Comparison of ENCODE assay signal across 8 cellular contexts in genomic region chr20:11890331-11891080, GRCh38. TPM values are rescaled to one million over a fixed set of nuclear protein-coding genes. Genes with fewer than 3 reads are reported as not detected.
DNase-seq lines count a peak whose midpoint lies in the region; ATAC-seq and TF ChIP-seq lines count a peak whose summit lies in the region.

No MANE protein-coding gene starts in this region.

- ATAC-seq in psoas muscle: peak; percentile 91 to 99 (median 96)
- no peak for ATAC-seq in GM21717 (IDR thresholded peaks at IDR 0.05; ENCODE audit: unreplicated experiment)

- in situ Hi-C loops in GM23248 (cut with MboI): no loop called here

- H4K20me1 ChIP-seq in GM23248 (ENCODE audit: insufficient read depth) (no peaks in the 10 kb centered on the region), MM.1S (ENCODE audit: insufficient read depth, low read length) (no peaks in the 10 kb centered on the region)

- H3K9ac ChIP-seq in GM23248 (peak overlapping the region; percentile 78), MM.1S (ENCODE audit: low read length) (peak overlapping the region; percentile 68; the same call in 1 of the 2 replicates)

- H3K4me3 ChIP-seq in GM23248 (peak overlapping the region; percentile 78), MM.1S (ENCODE audit: low read length) (peak overlapping the region; percentile 61), psoas muscle (peak overlapping the region; percentile 82)

- peaks cover 14% of the 10 kb centered on the region for H3F3A ChIP-seq in GM23248 (ENCODE audit: insufficient read depth)
- H3F3A ChIP-seq in MM.1S (ENCODE audit: insufficient read depth, low read length): 0 out of 2 replicates have a peak, but pooled peaks cover 9% of the 10 kb centered on the region

- 0 to 3% methylated on average over 42 to 43 of the region's 70 CpGs for WGBS in GM23248 (ENCODE audit: low coverage in 1 of 2, low lambda C conversion rate in 2 of 2, missing lambda C conversion rate in 2 of 2), 2 experiments
- WGBS in psoas muscle, 3 donors: 0 to 2% (median 1%) methylated on average over 45 to 70 of the region's 70 CpGs

- H3K9me2 ChIP-seq in GM23248 (ENCODE audit: insufficient read depth) (no peaks in the 10 kb centered on the region), MM.1S (replicated peaks; ENCODE audit: insufficient read depth, low read length) (no peaks in the 10 kb centered on the region)

- no peaks in the 10 kb centered on the region for H3K9me3 ChIP-seq in GM23248 (ENCODE audit: low read depth)
- no peaks in the 10 kb centered on the region for H3K9me3 ChIP-seq in MM.1S (replicated peaks; ENCODE audit: insufficient read depth, low read length)
- no peaks in the 10 kb centered on the region for H3K9me3 ChIP-seq in psoas muscle

- H3K79me2 ChIP-seq in GM23248 (ENCODE audit: insufficient read depth) (peaks cover 38% of the 10 kb centered on the region), MM.1S (ENCODE audit: low read length) (peaks cover 28% of the 10 kb centered on the region)

- H3K27ac ChIP-seq in GM23248 (peak overlapping the region; percentile 63), MM.1S (ENCODE audit: low read length) (peak overlapping the region; percentile 62; the same call in 1 of the 2 replicates), psoas muscle (peak overlapping the region; percentile 94)

- H3K36me3 ChIP-seq in GM23248 (ENCODE audit: low read depth) (no peaks in the 10 kb centered on the region), MM.1S (replicated peaks; ENCODE audit: insufficient read depth, low read length) (no peaks in the 10 kb centered on the region), psoas muscle (ENCODE audit: insufficient read depth in 1 of 2, low read depth in 1 of 2) (no peaks in the 10 kb centered on the region)

- peak overlapping the region; percentile 90 for H2AFZ ChIP-seq in GM23248
- H2AFZ ChIP-seq in MM.1S (ENCODE audit: low read length): peak overlapping the region; percentile 78

- H3K4me1 ChIP-seq in GM23248 (ENCODE audit: insufficient read depth) (peaks cover 11% of the 10 kb centered on the region; the same call in 1 of the 2 replicates), MM.1S (ENCODE audit: low read length) (no peaks in the 10 kb centered on the region; the same call in 1 of the 2 replicates), psoas muscle (peaks cover 38% of the 10 kb centered on the region)

- H3K4me2 ChIP-seq in GM23248 (ENCODE audit: unreplicated experiment): peak overlapping the region; percentile 87
- peak overlapping the region; percentile 67 for H3K4me2 ChIP-seq in MM.1S (ENCODE audit: low read depth, low read length)

- H3K27me3 ChIP-seq in GM23248 (replicated peaks; ENCODE audit: insufficient read depth) (no peaks in the 10 kb centered on the region), MM.1S (replicated peaks; ENCODE audit: insufficient read depth, low read length) (no peaks in the 10 kb centered on the region), psoas muscle (ENCODE audit: insufficient read depth in 3 of 3, low read length in 2 of 3) (no peaks in the 10 kb centered on the region)

- no peak for TF ChIP-seq CTCF in MM.1S (IDR thresholded peaks at IDR 0.05; ENCODE audit: low read length)
- no peak for TF ChIP-seq CTCF in psoas muscle (IDR thresholded peaks at IDR 0.05)

- DNase-seq in DMS114 treated with DMSO at 0.1 percent for 48 hours (lab: John Stamatoyannopoulos, UW; ENCODE audit: unreplicated experiment) (peak; percentile 60), GM23248 (peak; percentile 91), MM.1S (peak; percentile 81), SK-N-DZ (ENCODE audit: low spot score) (peak; percentile 93), astrocyte of the hippocampus (ENCODE audit: low read depth, low spot score) (peak; percentile 98), hypothalamus (lab: John Stamatoyannopoulos, UW) (peak; percentile 43 to 97 (median 91)), psoas muscle (peak; percentile 91 to 94)

- intact Hi-C loops in psoas muscle (cut with DNase I): no loop called here

RNA-seq across cellular contexts. Expression of gene BTBD3, which starts 27.2 kb away (rescaled TPM):
- total RNA-seq in GM23248 (2014; rRNA removed; shearing (Covaris generic)): 30.5 and 33.8 TPM in 2 replicates
- 11.4 and 12.5 TPM in 2 replicates for polyA plus RNA-seq in GM23248 (2016; fragmentation: Nextera tagmentation; extraction: Ambion mirVana)
- 25.0 and 29.8 TPM in 2 replicates for polyA plus RNA-seq in SK-N-DZ (2014; cell fraction: cytosol; rRNA removed)
- 30.6 and 35.9 TPM in 2 replicates for polyA plus RNA-seq in SK-N-DZ (2014; cell fraction: nucleus; rRNA removed)
- 10 to 100 TPM; 14.2 to 23.7 (median 17.4) TPM for total RNA-seq in psoas muscle
- polyA plus RNA-seq in psoas muscle: 10 to 100 TPM in 1 of 3 donors, 1 to 10 TPM in 2; 7.3 to 15.2 (median 8.4) TPM
